Comparison of ENCODE assay signal across 1 cellular context in genomic region chr6:75748743-75749538, GRCh38.
TF ChIP-seq lines count a peak whose summit lies in the region.

Gene MYO6 (plus strand): TSS chr6:75749239. CDS start chr6:75817548, 68,309 bp downstream.

TF ChIP-seq in HepG2, 621 proteins besides CTCF, POLR2A, EP300 and RAD21 (continued from another document and continues in another):
- no peak for TF ChIP-seq ZNF576 (CRISPR knock-in tag; IDR thresholded peaks at IDR 0.05)
- no peak for TF ChIP-seq FOXJ3 (CRISPR knock-in tag; IDR thresholded peaks at IDR 0.05; ENCODE audit: borderline replicate concordance)
- TF ChIP-seq ZMYM4 (CRISPR knock-in tag; IDR thresholded peaks at IDR 0.05): peak; percentile 64
- 0 out of 2 replicates have a peak, but pooled peaks have one; percentile 52 for TF ChIP-seq NFE2L1 (CRISPR knock-in tag; IDR thresholded peaks at IDR 0.05; ENCODE audit: borderline replicate concordance)
- TF ChIP-seq HNRNPH1 (optimal IDR thresholded peaks at IDR 0.05; ENCODE audit: low read depth, low read length): no peak
- no peak for TF ChIP-seq ZNF543 (CRISPR knock-in tag; IDR thresholded peaks at IDR 0.05)
- TF ChIP-seq ZBTB39 (CRISPR knock-in tag; IDR thresholded peaks at IDR 0.05): 0 out of 2 replicates have a peak, but pooled peaks have one; percentile 29
- 0 out of 2 replicates have a peak, but pooled peaks have one; percentile 42 for TF ChIP-seq BORCS8-MEF2B (CRISPR knock-in tag; IDR thresholded peaks at IDR 0.05)
- TF ChIP-seq ZNF572 (CRISPR knock-in tag; IDR thresholded peaks at IDR 0.05): peak; percentile 64; the same call in 1 of the 2 replicates
- TF ChIP-seq EZH2 (conservative IDR thresholded peaks at IDR 0.05; ENCODE audit: low read depth, low read length): 0 out of 2 replicates have a peak, but pooled peaks have one; percentile 16
- TF ChIP-seq POLR2G (IDR thresholded peaks at IDR 0.05; ENCODE audit: low read depth, low read length): peak; percentile 75
- peak; percentile 14; the same call in 1 of the 2 replicates for TF ChIP-seq HNF1B (CRISPR knock-in tag; IDR thresholded peaks at IDR 0.05)
- no peak for TF ChIP-seq TEAD2 (CRISPR knock-in tag; IDR thresholded peaks at IDR 0.05)
- TF ChIP-seq ZNF761 (CRISPR knock-in tag; conservative IDR thresholded peaks at IDR 0.05): 0 out of 2 replicates have a peak, but pooled peaks have one; percentile 58
- 0 out of 2 replicates have a peak, but pooled peaks have one; percentile 29 for TF ChIP-seq KLF6 (CRISPR knock-in tag; IDR thresholded peaks at IDR 0.05)
- TF ChIP-seq CENPT (CRISPR knock-in tag; IDR thresholded peaks at IDR 0.05; ENCODE audit: low read depth): 0 out of 2 replicates have a peak, but pooled peaks have one; percentile 24
- TF ChIP-seq KIAA2018 (CRISPR knock-in tag; IDR thresholded peaks at IDR 0.05; ENCODE audit: borderline replicate concordance): no peak
- 0 out of 2 replicates have a peak, but pooled peaks have one; percentile 19 for TF ChIP-seq ESRRA (CRISPR knock-in tag; IDR thresholded peaks at IDR 0.05; ENCODE audit: low read depth)
- TF ChIP-seq MXD1 (CRISPR knock-in tag; IDR thresholded peaks at IDR 0.05): peak; percentile 44; the same call in 1 of the 2 replicates
- TF ChIP-seq ETS1 (CRISPR knock-in tag; IDR thresholded peaks at IDR 0.05): 0 out of 2 replicates have a peak, but pooled peaks have one; percentile 82
- 0 out of 2 replicates have a peak, but pooled peaks have one; percentile 74 for TF ChIP-seq ZNF33B (CRISPR knock-in tag; IDR thresholded peaks at IDR 0.05)
- TF ChIP-seq BRD4 (CRISPR knock-in tag; IDR thresholded peaks at IDR 0.05): peak; percentile 61; the same call in 1 of the 2 replicates
- TF ChIP-seq FOSL2 (CRISPR knock-in tag; IDR thresholded peaks at IDR 0.05): 0 out of 2 replicates have a peak, but pooled peaks have one; percentile 27
- TF ChIP-seq ZBTB33 (CRISPR knock-in tag; IDR thresholded peaks at IDR 0.05): no peak
- no peak for TF ChIP-seq SP1 (IDR thresholded peaks at IDR 0.05)
- TF ChIP-seq SP1 (CRISPR knock-in tag; IDR thresholded peaks at IDR 0.05): 0 out of 2 replicates have a peak, but pooled peaks have one; percentile 34
- TF ChIP-seq ZFP37 (CRISPR knock-in tag; IDR thresholded peaks at IDR 0.05; ENCODE audit: borderline replicate concordance): peak; percentile 52; the same call in 1 of the 2 replicates
- TF ChIP-seq ZNF510 (CRISPR knock-in tag; IDR thresholded peaks at IDR 0.05; ENCODE audit: low read depth): no peak
- TF ChIP-seq RBM39 (IDR thresholded peaks at IDR 0.05; ENCODE audit: low read depth, low read length, poor library complexity, severe bottlenecking): peak; percentile 35
- TF ChIP-seq ZNF414 (CRISPR knock-in tag; IDR thresholded peaks at IDR 0.05): peak; percentile 59; the same call in 1 of the 2 replicates
- TF ChIP-seq MAF1 (CRISPR knock-in tag; IDR thresholded peaks at IDR 0.05; ENCODE audit: borderline replicate concordance): no peak
- TF ChIP-seq ZNF512 (CRISPR knock-in tag; IDR thresholded peaks at IDR 0.05): peak; percentile 56; the same call in 1 of the 2 replicates
- TF ChIP-seq AHR (CRISPR knock-in tag; IDR thresholded peaks at IDR 0.05): peak; percentile 28; the same call in 1 of the 2 replicates
- TF ChIP-seq ZNF335 (CRISPR knock-in tag; IDR thresholded peaks at IDR 0.05): no peak
- TF ChIP-seq TSC22D2 (CRISPR knock-in tag; IDR thresholded peaks at IDR 0.05; ENCODE audit: borderline replicate concordance): peak; percentile 48; the same call in 1 of the 2 replicates
- peak; percentile 90 for TF ChIP-seq IKZF4 (CRISPR knock-in tag; IDR thresholded peaks at IDR 0.05; ENCODE audit: borderline replicate concordance, low read depth, not compliant biosample characterization)
- peak; percentile 78; the same call in 1 of the 2 replicates for TF ChIP-seq ZNF770 (CRISPR knock-in tag; IDR thresholded peaks at IDR 0.05)
- TF ChIP-seq TOPORS (CRISPR knock-in tag; IDR thresholded peaks at IDR 0.05): 0 out of 2 replicates have a peak, but pooled peaks have one; percentile 36
